ENCODE assay signal across 25 cellular contexts in genomic region chr7:78675511-78675910, GRCh38.
"Had no signal": no experiment of that assay in that cellular context is flagged by ENCODE, and none has a peak within 500 bp of the region (broad histone marks: within the 10 kb centered on the region; RNA-seq: fewer than 3 reads in every experiment).

No MANE protein-coding gene starts in this region.

- DNase-seq: dorsolateral prefrontal cortex; effector CD4-positive, alpha-beta T cell; heart left ventricle; left cardiac atrium; left lung; mesenchymal stem cell; mucosa of descending colon; naive B cell; pancreas; right lobe of liver; small intestine; stimulated activated CD4-positive, alpha-beta T cell treated with anti-CD3 and anti-CD28 coated beads, Interleukin-15, amount 100 ng/mL, for 24 hours; stimulated activated CD4-positive, alpha-beta T cell treated with anti-CD3 and anti-CD28 coated beads, Interleukin-4, amount 100 ng/mL, for 1 hour; stimulated activated CD8-positive, alpha-beta memory T cell treated with anti-CD3 and anti-CD28 coated beads, Interleukin-4, amount 100 ng/mL, for 48 hours; stimulated activated naive CD4-positive, alpha-beta T cell; stimulated activated naive CD8-positive, alpha-beta T cell treated with anti-CD3 and anti-CD28 coated beads, Interleukin-15, amount 100 ng/mL, for 72 hours; transverse colon had no signal

- ATAC-seq: esophagus mucosa; foreskin keratinocyte; gastroesophageal sphincter; heart left ventricle; left cardiac atrium; left lung; mucosa of descending colon; natural killer cell treated with Interleukin-12 subunit alpha and Interleukin-12 subunit beta and Interleukin-15 and Interleukin-18, amount 100 ng/mL, for 72 hours; pancreas; right lobe of liver; stimulated activated naive CD8-positive, alpha-beta T cell treated with anti-CD3 and anti-CD28 coated beads, Interleukin-15, amount 100 ng/mL, for 72 hours had no signal

- H3K4me3 ChIP-seq: dorsolateral prefrontal cortex, gastroesophageal sphincter, heart left ventricle, hepatocyte, left lung, mucosa of descending colon, pancreas, right lobe of liver, suprapubic skin, transverse colon had no signal

- FAIRE-seq: colon, islet of Langerhans, pancreas, small intestine had no signal
